9 cellular contexts compared by ENCODE assay signal in the genomic region with DNA sequence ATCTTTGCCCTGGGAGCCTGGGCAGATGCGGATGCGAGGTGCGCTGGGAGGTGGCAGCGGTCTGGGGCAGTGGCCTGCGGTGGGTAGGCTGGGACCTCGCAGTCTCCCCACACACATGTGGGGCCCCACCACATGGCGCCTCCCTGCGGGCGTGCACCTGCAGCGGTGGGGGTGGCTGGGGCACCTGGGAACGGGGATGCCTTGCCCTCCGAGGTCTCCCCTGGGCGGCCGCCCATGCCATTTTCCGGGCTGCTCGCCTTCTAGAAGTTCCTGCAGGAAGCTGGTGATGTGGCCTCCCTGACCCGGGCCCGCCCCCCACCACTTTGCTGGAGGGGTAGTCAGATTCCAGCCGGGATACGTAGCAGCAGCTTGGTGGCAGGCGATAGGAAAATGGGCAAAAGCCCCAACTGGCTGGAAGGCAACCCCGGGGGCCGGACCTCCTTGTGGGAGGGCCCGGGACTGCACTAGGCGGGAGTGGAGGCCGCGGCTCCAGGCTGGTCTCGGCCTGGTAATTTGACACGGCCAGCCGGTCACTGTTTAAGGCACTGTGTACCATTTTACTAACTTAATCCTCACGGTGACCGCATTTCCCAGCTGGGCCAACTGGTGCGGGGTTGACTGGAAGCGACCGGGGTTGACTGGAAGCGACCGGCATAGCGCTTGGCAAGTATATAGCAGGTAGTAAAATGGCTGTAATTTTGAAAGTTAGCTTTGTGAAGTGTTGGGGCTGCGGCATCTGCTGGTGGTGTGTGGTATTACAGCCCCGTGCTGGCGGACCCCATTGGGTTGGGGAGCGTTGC. TPM values are rescaled to one million over a fixed set of nuclear protein-coding genes. Genes with fewer than 3 reads are reported as not detected.
DNase-seq lines count a peak whose midpoint lies in the region; ATAC-seq and TF ChIP-seq lines count a peak whose summit lies in the region.
"Had no signal": no experiment of that assay in that cellular context is flagged by ENCODE, and none has a peak within 500 bp of the region (broad histone marks: within the 10 kb centered on the region; RNA-seq: fewer than 3 reads in every experiment).

No MANE protein-coding gene starts in this region.

- TF ChIP-seq CTCF in hepatocyte (IDR thresholded peaks at IDR 0.05; ENCODE audit: poor library complexity) = peak; percentile 52

- H3K9me3 ChIP-seq in hepatocyte (ENCODE audit: low read depth) = no peaks in the 10 kb centered on the region

- H4K20me1 ChIP-seq in hepatocyte (ENCODE audit: insufficient read depth, poor library complexity, severe bottlenecking) = no peaks in the 10 kb centered on the region

- CTCF ChIA-PET in activated CD4-positive, alpha-beta T cell treated with anti-CD3 and anti-CD28 coated beads for 36 hours (lab: Charles Lee) = interaction anchor here (0.6 to 1.9 kb wide), 10 partner anchors 8 to 364 kb away, joined by 3 to 6 read pairs (median 4); no protein-coding TSS in a partner anchor
- CTCF ChIA-PET in activated naive CD4-positive, alpha-beta T cell treated with anti-CD3 and anti-CD28 coated beads for 36 hours (lab: Charles Lee) = interaction anchor here (0.6 to 2.3 kb wide), 8 partner anchors 24 to 357 kb away, joined by 3 to 13 read pairs (median 4); a partner anchor contains a TSS

- H3K27ac Mint-ChIP-seq in activated CD4-positive, alpha-beta T cell treated with anti-CD3 and anti-CD28 coated beads for 36 hours = no peak overlapping the region
- no peak overlapping the region for H3K27ac Mint-ChIP-seq in activated naive CD4-positive, alpha-beta T cell treated with anti-CD3 and anti-CD28 coated beads for 36 hours
- H3K27ac Mint-ChIP-seq: stimulated activated naive CD8-positive, alpha-beta T cell treated with anti-CD3 and anti-CD28 coated beads, Interleukin-15, Interleukin-2, amounts not matched to agents 100 ng/mL and 50 ng/mL, for 24 hours had no signal

- no peak overlapping the region for H3K4me3 ChIP-seq in hepatocyte

- no peaks in the 10 kb centered on the region for H3K27me3 ChIP-seq in hepatocyte

- no peak overlapping the region for H3K27ac ChIP-seq in hepatocyte

- peak; percentile 63 for DNase-seq in activated CD4-positive, alpha-beta T cell treated with anti-CD3 and anti-CD28 coated beads for 36 hours
- DNase-seq in activated CD4-positive, alpha-beta T cell treated with anti-CD3 and anti-CD28 coated beads for 1 hour = no peak
- DNase-seq in NCI-H2227 (lab: John Stamatoyannopoulos, UW; ENCODE audit: unreplicated experiment) (peak; percentile 63), hepatocyte (ENCODE audit: low spot score) (peak; percentile 33), SK-N-DZ (ENCODE audit: low spot score) (no peak)
- DNase-seq in activated naive CD4-positive, alpha-beta T cell treated with anti-CD3 and anti-CD28 coated beads for 36 hours = peak; percentile 42
- peak; percentile 48 to 50 for DNase-seq in stimulated activated CD4-positive, alpha-beta T cell treated with anti-CD3 and anti-CD28 coated beads, Interleukin-2, amount 100 ng/mL, for 24 hours

- no peak overlapping the region for H3K4me2 ChIP-seq in hepatocyte

- intact Hi-C loops in activated CD4-positive, alpha-beta T cell treated with anti-CD3 and anti-CD28 coated beads for 36 hours (cut with DNase I, micrococcal nuclease) = loop anchor here in 1 of 2 experiments (10.0 kb wide), 2 partner anchors 81 to 361 kb away; no protein-coding TSS in a partner anchor
- intact Hi-C loops in activated naive CD4-positive, alpha-beta T cell treated with anti-CD3 and anti-CD28 coated beads for 36 hours (cut with micrococcal nuclease) = no loop called here

- no peaks in the 10 kb centered on the region for H3K4me1 Mint-ChIP-seq in activated CD4-positive, alpha-beta T cell treated with anti-CD3 and anti-CD28 coated beads for 36 hours
- peaks cover 4% of the 10 kb centered on the region for H3K4me1 Mint-ChIP-seq in activated naive CD4-positive, alpha-beta T cell treated with anti-CD3 and anti-CD28 coated beads for 36 hours (ENCODE audit: low read depth)

- ATAC-seq in activated CD4-positive, alpha-beta T cell treated with anti-CD3 and anti-CD28 coated beads for 36 hours = no peak
- no peak for ATAC-seq in GM21367 (IDR thresholded peaks at IDR 0.05; ENCODE audit: unreplicated experiment)

- H3K9me3 Mint-ChIP-seq in activated CD4-positive, alpha-beta T cell treated with anti-CD3 and anti-CD28 coated beads for 36 hours (ENCODE audit: low read depth) = no peaks in the 10 kb centered on the region
- peaks cover 1% of the 10 kb centered on the region for H3K9me3 Mint-ChIP-seq in activated naive CD4-positive, alpha-beta T cell treated with anti-CD3 and anti-CD28 coated beads for 36 hours
- H3K9me3 Mint-ChIP-seq: stimulated activated naive CD8-positive, alpha-beta T cell treated with anti-CD3 and anti-CD28 coated beads, Interleukin-15, Interleukin-2, amounts not matched to agents 100 ng/mL and 50 ng/mL, for 24 hours had no signal

- H3K4me3 Mint-ChIP-seq in activated CD4-positive, alpha-beta T cell treated with anti-CD3 and anti-CD28 coated beads for 36 hours = no peak overlapping the region
- H3K4me3 Mint-ChIP-seq in activated naive CD4-positive, alpha-beta T cell treated with anti-CD3 and anti-CD28 coated beads for 36 hours = no peak overlapping the region
- H3K4me3 Mint-ChIP-seq: stimulated activated naive CD8-positive, alpha-beta T cell treated with anti-CD3 and anti-CD28 coated beads, Interleukin-15, Interleukin-2, amounts not matched to agents 100 ng/mL and 50 ng/mL, for 24 hours had no signal

- H3K79me2 ChIP-seq in hepatocyte = peaks cover 61% of the 10 kb centered on the region

- H3K4me1 ChIP-seq in hepatocyte (ENCODE audit: insufficient read depth) = no peaks in the 10 kb centered on the region

- 90% methylated on average over 41 of the region's 42 CpGs for WGBS in hepatocyte (ENCODE audit: low lambda C conversion rate, missing lambda C conversion rate)

- peaks cover 4% of the 10 kb centered on the region for H3K27me3 Mint-ChIP-seq in activated CD4-positive, alpha-beta T cell treated with anti-CD3 and anti-CD28 coated beads for 36 hours
- H3K27me3 Mint-ChIP-seq in activated naive CD4-positive, alpha-beta T cell treated with anti-CD3 and anti-CD28 coated beads for 36 hours (ENCODE audit: low read depth) = peaks cover 4% of the 10 kb centered on the region

- no peaks in the 10 kb centered on the region for H3K36me3 ChIP-seq in hepatocyte (replicated peaks; ENCODE audit: insufficient read depth, low read depth)

- POLR2A ChIA-PET in activated CD4-positive, alpha-beta T cell treated with anti-CD3 and anti-CD28 coated beads for 36 hours (lab: Charles Lee) = interaction anchor here (0.6 to 1.0 kb wide), 2 partner anchors 87 to 113 kb away, joined by 4 to 5 read pairs; no protein-coding TSS in a partner anchor

- H2AFZ ChIP-seq in hepatocyte = no peak overlapping the region

- no peaks in the 10 kb centered on the region for H3K9me2 ChIP-seq in hepatocyte (replicated peaks; ENCODE audit: insufficient read depth)

- H3K36me3 Mint-ChIP-seq in activated CD4-positive, alpha-beta T cell treated with anti-CD3 and anti-CD28 coated beads for 36 hours (ENCODE audit: low read depth) = no peaks in the 10 kb centered on the region
- H3K36me3 Mint-ChIP-seq in activated naive CD4-positive, alpha-beta T cell treated with anti-CD3 and anti-CD28 coated beads for 36 hours (ENCODE audit: low read depth) = no peaks in the 10 kb centered on the region

RNA-seq across cellular contexts. Expression of a gene that starts 38.5 kb away (rescaled TPM):
- under 1 TPM; 0.43 to 0.97 TPM for total RNA-seq in activated CD4-positive, alpha-beta T cell treated with anti-CD3 and anti-CD28 coated beads for 36 hours
- under 1 TPM; 0.57 to 0.60 TPM for total RNA-seq in activated naive CD4-positive, alpha-beta T cell treated with anti-CD3 and anti-CD28 coated beads for 36 hours
- 42.9 and 50.0 TPM in 2 replicates for total RNA-seq in hepatocyte
- polyA plus RNA-seq in hepatocyte = 37.0 and 40.7 TPM in 2 replicates
- 63.4 and 72.2 TPM in 2 replicates for polyA plus RNA-seq in SK-N-DZ (2014; cell fraction: cytosol; rRNA removed)
- 47.9 and 78.5 TPM in 2 replicates for polyA plus RNA-seq in SK-N-DZ (2014; cell fraction: nucleus; rRNA removed)

Comparison
In these comparisons a context has a peak if more than half of its experiments do, and no peak if none do; other contexts are left out.
1. DNase-seq: peak in activated CD4-positive, alpha-beta T cell treated with anti-CD3 and anti-CD28 coated beads for 36 hours (single experiment), NCI-H2227 (single experiment), activated naive CD4-positive, alpha-beta T cell treated with anti-CD3 and anti-CD28 coated beads for 36 hours (single experiment), hepatocyte (single experiment) and stimulated activated CD4-positive, alpha-beta T cell treated with anti-CD3 and anti-CD28 coated beads, Interleukin-2, amount 100 ng/mL, for 24 hours (2 of 2); none in activated CD4-positive, alpha-beta T cell treated with anti-CD3 and anti-CD28 coated beads for 1 hour (single experiment) and SK-N-DZ (single experiment).
2. RNA of a gene that starts 38.5 kb away (total RNA-seq): 42.9 to 50.0 TPM in hepatocyte; 0.43 to 0.97 TPM in activated CD4-positive, alpha-beta T cell treated with anti-CD3 and anti-CD28 coated beads for 36 hours and 0.57 to 0.60 TPM in activated naive CD4-positive, alpha-beta T cell treated with anti-CD3 and anti-CD28 coated beads for 36 hours; every median in the first group is over 10 times any median in the second.